In genomic region chr15:71342658-71343057, GRCh38 we compare ENCODE assay signal across 32 cellular contexts.
"Had no signal": no experiment of that assay in that cellular context is flagged by ENCODE, and none has a peak within 500 bp of the region (broad histone marks: within the 10 kb centered on the region; RNA-seq: fewer than 3 reads in every experiment).

No MANE protein-coding gene starts in this region.

- H3K4me3 ChIP-seq: body of pancreas, breast epithelium had no signal

- H3K27me3 ChIP-seq: brain microvascular endothelial cell, breast epithelium had no signal

- H3K27ac ChIP-seq: body of pancreas, brain microvascular endothelial cell, breast epithelium, VCaP had no signal

- H3K9me3 ChIP-seq: body of pancreas, breast epithelium had no signal

- DNase-seq: activated B cell treated with CpG ODN at 0.5 μM for 24 hours; activated CD4-positive, alpha-beta memory T cell treated with anti-CD3 and anti-CD28 coated beads for 36 hours; activated CD4-positive, alpha-beta T cell treated with anti-CD3 and anti-CD28 coated beads for 4 hours; activated CD4-positive, alpha-beta T cell treated with anti-CD3 and anti-CD28 coated beads, Interleukin-2, amount 10 ng/mL, durations not matched to agents 24 days and 14 days; activated CD4-positive, alpha-beta T cell treated with anti-CD3 and anti-CD28 coated beads, Interleukin-2, amount 50 U/mL, for 1 hour; activated CD4-positive, alpha-beta T cell treated with anti-CD3 and anti-CD28 coated beads, Interleukin-2, amount 50 U/mL, for 4 hours; activated CD4-positive, CD25-positive, alpha-beta regulatory T cell treated with anti-CD3 and anti-CD28 coated beads, Interleukin-2, amount 50 U/mL, for 72 hours; activated CD8-positive, alpha-beta memory T cell treated with anti-CD3 and anti-CD28 coated beads, Interleukin-2, amount 50 U/mL, for 4 hours; activated CD8-positive, alpha-beta T cell treated with anti-CD3 and anti-CD28 coated beads for 36 hours; activated effector memory CD4-positive, alpha-beta T cell treated with Interleukin-2 at 50 U/mL for 16 hours; activated gamma-delta T cell; activated naive CD4-positive, alpha-beta T cell treated with anti-CD3 and anti-CD28 coated beads, Interleukin-2, amount 10 ng/mL, durations not matched to agents 7 days and 5 days; activated naive CD4-positive, alpha-beta T cell treated with Interleukin-2 at 50 U/mL for 16 hours; activated naive CD8-positive, alpha-beta T cell treated with anti-CD3 and anti-CD28 coated beads, Interleukin-2, amount 10 ng/mL, durations not matched to agents 7 days and 5 days; activated naive CD8-positive, alpha-beta T cell treated with anti-CD3 and anti-CD28 coated beads, Interleukin-2, amount 50 U/mL, for 24 hours; activated T-cell treated with anti-CD3 and anti-CD28 coated beads, Interleukin-2, amount 50 U/mL, for 24 hours; activated T-cell treated with anti-CD3 and anti-CD28 coated beads, Interleukin-2, amount 50 U/mL, for 48 hours; amygdala; anterior cingulate cortex; body of pancreas; brain microvascular endothelial cell; central memory CD4-positive, alpha-beta T cell; T-helper 1 cell; T-helper 2 cell; T-helper 9 cell had no signal

- H3K36me3 ChIP-seq: breast epithelium had no signal

- H3K27me3 Mint-ChIP-seq: activated B cell treated with CpG ODN at 0.5 μM for 24 hours; activated CD4-positive, alpha-beta T cell treated with anti-CD3 and anti-CD28 coated beads, Interleukin-2, amount 10 ng/mL, durations not matched to agents 24 days and 14 days; activated CD8-positive, alpha-beta T cell treated with anti-CD3 and anti-CD28 coated beads for 36 hours; activated naive CD4-positive, alpha-beta T cell treated with anti-CD3 and anti-CD28 coated beads, Interleukin-2, amount 50 U/mL, for 24 hours had no signal

- H3K27ac Mint-ChIP-seq: activated B cell treated with CpG ODN at 0.5 μM for 24 hours; activated CD4-positive, alpha-beta memory T cell treated with anti-CD3 and anti-CD28 coated beads for 36 hours; activated CD4-positive, alpha-beta T cell treated with anti-CD3 and anti-CD28 coated beads, Interleukin-2, amount 10 ng/mL, durations not matched to agents 24 days and 14 days; activated CD8-positive, alpha-beta T cell treated with anti-CD3 and anti-CD28 coated beads for 36 hours; activated naive CD4-positive, alpha-beta T cell treated with anti-CD3 and anti-CD28 coated beads, Interleukin-2, amount 10 ng/mL, durations not matched to agents 7 days and 5 days; activated naive CD4-positive, alpha-beta T cell treated with anti-CD3 and anti-CD28 coated beads, Interleukin-2, amount 50 U/mL, for 24 hours; activated naive CD8-positive, alpha-beta T cell; activated naive CD8-positive, alpha-beta T cell treated with anti-CD3 and anti-CD28 coated beads, Interleukin-2, amount 10 ng/mL, durations not matched to agents 7 days and 5 days; activated naive CD8-positive, alpha-beta T cell treated with anti-CD3 and anti-CD28 coated beads, Interleukin-2, amount 50 U/mL, for 24 hours; activated T-cell treated with anti-CD3 and anti-CD28 coated beads, Interleukin-2, amount 50 U/mL, for 24 hours; activated T-helper 2 cell treated with anti-CD3 and anti-CD28 coated beads, Interferon-gamma antibody, Interleukin-2, Interleukin-4, amounts not matched to agents 10 μg/mL and 5 μg/mL and 100 μg/mL, durations not matched to agents 14 hours and 24 hours and 36 hours; T-helper 1 cell treated with Interleukin-12 subunit alpha and Interleukin-12 subunit beta and Interleukin-4 antibody, amounts not matched to agents 30 μg/mL and 1 μg/mL, for 36 hours; T-helper 2 cell treated with Interferon-gamma antibody and Interleukin-4, amounts not matched to agents 5 μg/mL and 100 μg/mL, for 36 hours had no signal

- H3K36me3 Mint-ChIP-seq: activated CD4-positive, alpha-beta memory T cell treated with anti-CD3 and anti-CD28 coated beads for 36 hours; activated naive CD4-positive, alpha-beta T cell treated with anti-CD3 and anti-CD28 coated beads, Interleukin-2, amount 10 ng/mL, durations not matched to agents 7 days and 5 days; activated naive CD4-positive, alpha-beta T cell treated with anti-CD3 and anti-CD28 coated beads, Interleukin-2, amount 50 U/mL, for 24 hours; activated naive CD8-positive, alpha-beta T cell; activated naive CD8-positive, alpha-beta T cell treated with anti-CD3 and anti-CD28 coated beads, Interleukin-2, amount 10 ng/mL, durations not matched to agents 7 days and 5 days had no signal

- H3K4me1 Mint-ChIP-seq: activated B cell treated with CpG ODN at 0.5 μM for 24 hours; activated CD4-positive, alpha-beta T cell treated with anti-CD3 and anti-CD28 coated beads, Interleukin-2, amount 10 ng/mL, durations not matched to agents 24 days and 14 days; activated naive CD4-positive, alpha-beta T cell treated with anti-CD3 and anti-CD28 coated beads, Interleukin-2, amount 10 ng/mL, durations not matched to agents 7 days and 5 days; activated naive CD4-positive, alpha-beta T cell treated with anti-CD3 and anti-CD28 coated beads, Interleukin-2, amount 50 U/mL, for 24 hours; activated naive CD8-positive, alpha-beta T cell treated with anti-CD3 and anti-CD28 coated beads, Interleukin-2, amount 10 ng/mL, durations not matched to agents 7 days and 5 days; activated naive CD8-positive, alpha-beta T cell treated with anti-CD3 and anti-CD28 coated beads, Interleukin-2, amount 50 U/mL, for 24 hours had no signal

- H3K4me1 ChIP-seq: body of pancreas, breast epithelium had no signal

- H3K4me3 Mint-ChIP-seq: activated B cell treated with CpG ODN at 0.5 μM for 24 hours; activated CD4-positive, alpha-beta memory T cell treated with anti-CD3 and anti-CD28 coated beads for 36 hours; activated CD4-positive, alpha-beta T cell treated with anti-CD3 and anti-CD28 coated beads, Interleukin-2, amount 10 ng/mL, durations not matched to agents 24 days and 14 days; activated CD8-positive, alpha-beta T cell treated with anti-CD3 and anti-CD28 coated beads for 36 hours; activated naive CD4-positive, alpha-beta T cell treated with anti-CD3 and anti-CD28 coated beads, Interleukin-2, amount 10 ng/mL, durations not matched to agents 7 days and 5 days; activated naive CD4-positive, alpha-beta T cell treated with anti-CD3 and anti-CD28 coated beads, Interleukin-2, amount 50 U/mL, for 24 hours; activated naive CD8-positive, alpha-beta T cell; activated naive CD8-positive, alpha-beta T cell treated with anti-CD3 and anti-CD28 coated beads, Interleukin-2, amount 10 ng/mL, durations not matched to agents 7 days and 5 days; activated naive CD8-positive, alpha-beta T cell treated with anti-CD3 and anti-CD28 coated beads, Interleukin-2, amount 50 U/mL, for 24 hours; activated T-cell treated with anti-CD3 and anti-CD28 coated beads, Interleukin-2, amount 50 U/mL, for 24 hours; T-helper 1 cell treated with Interleukin-12 subunit alpha and Interleukin-12 subunit beta and Interleukin-4 antibody, amounts not matched to agents 30 μg/mL and 1 μg/mL, for 36 hours; T-helper 2 cell treated with Interferon-gamma antibody and Interleukin-4, amounts not matched to agents 5 μg/mL and 100 μg/mL, for 36 hours had no signal

- ATAC-seq: activated CD8-positive, alpha-beta T cell treated with anti-CD3 and anti-CD28 coated beads for 36 hours; activated naive CD8-positive, alpha-beta T cell treated with anti-CD3 and anti-CD28 coated beads, Interleukin-2, amount 50 U/mL, for 24 hours; body of pancreas had no signal

- H3K9me3 Mint-ChIP-seq: activated B cell treated with CpG ODN at 0.5 μM for 24 hours; activated CD4-positive, alpha-beta memory T cell treated with anti-CD3 and anti-CD28 coated beads for 36 hours; activated CD4-positive, alpha-beta T cell treated with anti-CD3 and anti-CD28 coated beads, Interleukin-2, amount 10 ng/mL, durations not matched to agents 24 days and 14 days; activated CD8-positive, alpha-beta T cell treated with anti-CD3 and anti-CD28 coated beads for 36 hours; activated naive CD4-positive, alpha-beta T cell treated with anti-CD3 and anti-CD28 coated beads, Interleukin-2, amount 50 U/mL, for 24 hours; activated naive CD8-positive, alpha-beta T cell treated with anti-CD3 and anti-CD28 coated beads, Interleukin-2, amount 50 U/mL, for 24 hours; activated T-helper 2 cell treated with anti-CD3 and anti-CD28 coated beads, Interferon-gamma antibody, Interleukin-2, Interleukin-4, amounts not matched to agents 10 μg/mL and 5 μg/mL and 100 μg/mL, durations not matched to agents 14 hours and 24 hours and 36 hours; T-helper 1 cell treated with Interleukin-12 subunit alpha and Interleukin-12 subunit beta and Interleukin-4 antibody, amounts not matched to agents 30 μg/mL and 1 μg/mL, for 36 hours; T-helper 2 cell treated with Interferon-gamma antibody and Interleukin-4, amounts not matched to agents 5 μg/mL and 100 μg/mL, for 36 hours had no signal
